In the genomic region with DNA sequence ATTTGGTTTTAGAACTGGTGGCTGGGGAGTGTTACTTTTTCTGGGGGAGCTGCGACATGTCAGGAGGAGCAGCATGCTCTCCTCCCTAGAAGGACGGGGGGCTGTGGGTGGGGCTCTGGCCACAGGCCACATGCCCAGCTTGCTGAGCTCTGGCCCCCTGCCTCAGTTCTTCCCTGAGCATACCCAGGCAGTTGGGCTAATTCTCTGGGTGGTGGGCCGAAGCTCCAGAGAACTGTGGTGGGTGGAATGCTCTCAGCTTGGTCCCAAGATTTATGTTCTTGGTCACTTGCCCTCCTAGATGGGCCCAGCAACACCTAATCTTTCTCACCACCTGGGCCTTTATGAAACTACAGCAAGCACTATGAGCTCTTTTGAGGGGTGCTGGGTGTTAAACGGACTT, we compare ENCODE assay signal across 1 cellular context.
TF ChIP-seq lines count a peak whose summit lies in the region.

No MANE protein-coding gene starts in this region.

TF ChIP-seq in H1, 55 proteins besides CTCF, POLR2A, EP300 and RAD21:
- TF ChIP-seq HDAC6 (IDR thresholded peaks at IDR 0.05; ENCODE audit: low read depth, low read length), result no peak
- TF ChIP-seq JUN (IDR thresholded peaks at IDR 0.05; ENCODE audit: low read depth, low read length), result no peak
- no peak for TF ChIP-seq SRF (IDR thresholded peaks at IDR 0.05; ENCODE audit: low read depth, low read length)
- no peak for TF ChIP-seq HDAC2 (IDR thresholded peaks at IDR 0.05; ENCODE audit: borderline replicate concordance in 1 of 2, low read depth in 2 of 2, low read length in 2 of 2)
- TF ChIP-seq TAF1 (IDR thresholded peaks at IDR 0.05; ENCODE audit: low read depth, low read length), result no peak
- TF ChIP-seq, protein P1, sequence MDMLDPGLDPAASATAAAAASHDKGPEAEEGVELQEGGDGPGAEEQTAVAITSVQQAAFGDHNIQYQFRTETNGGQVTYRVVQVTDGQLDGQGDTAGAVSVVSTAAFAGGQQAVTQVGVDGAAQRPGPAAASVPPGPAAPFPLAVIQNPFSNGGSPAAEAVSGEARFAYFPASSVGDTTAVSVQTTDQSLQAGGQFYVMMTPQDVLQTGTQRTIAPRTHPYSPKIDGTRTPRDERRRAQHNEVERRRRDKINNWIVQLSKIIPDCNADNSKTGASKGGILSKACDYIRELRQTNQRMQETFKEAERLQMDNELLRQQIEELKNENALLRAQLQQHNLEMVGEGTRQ (IDR thresholded peaks at IDR 0.05; ENCODE audit: low read length), result no peak
- TF ChIP-seq, protein P2, sequence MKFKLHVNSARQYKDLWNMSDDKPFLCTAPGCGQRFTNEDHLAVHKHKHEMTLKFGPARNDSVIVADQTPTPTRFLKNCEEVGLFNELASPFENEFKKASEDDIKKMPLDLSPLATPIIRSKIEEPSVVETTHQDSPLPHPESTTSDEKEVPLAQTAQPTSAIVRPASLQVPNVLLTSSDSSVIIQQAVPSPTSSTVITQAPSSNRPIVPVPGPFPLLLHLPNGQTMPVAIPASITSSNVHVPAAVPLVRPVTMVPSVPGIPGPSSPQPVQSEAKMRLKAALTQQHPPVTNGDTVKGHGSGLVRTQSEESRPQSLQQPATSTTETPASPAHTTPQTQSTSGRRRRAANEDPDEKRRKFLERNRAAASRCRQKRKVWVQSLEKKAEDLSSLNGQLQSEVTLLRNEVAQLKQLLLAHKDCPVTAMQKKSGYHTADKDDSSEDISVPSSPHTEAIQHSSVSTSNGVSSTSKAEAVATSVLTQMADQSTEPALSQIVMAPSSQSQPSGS (IDR thresholded peaks at IDR 0.05; ENCODE audit: low read length), result no peak
- no peak for TF ChIP-seq MAFK (IDR thresholded peaks at IDR 0.05; ENCODE audit: low read depth, low read length)
- TF ChIP-seq TEAD4 (IDR thresholded peaks at IDR 0.05; ENCODE audit: low read depth, low read length), result no peak
- no peak for TF ChIP-seq EZH2 (IDR thresholded peaks at IDR 0.05; ENCODE audit: low read depth, low read length, severe bottlenecking)
- TF ChIP-seq KDM5A (IDR thresholded peaks at IDR 0.05; ENCODE audit: low read length), result no peak
- no peak for TF ChIP-seq CHD2 (IDR thresholded peaks at IDR 0.05; ENCODE audit: low read length)
- TF ChIP-seq POLR2AphosphoS5 (IDR thresholded peaks at IDR 0.05; ENCODE audit: low read depth, low read length), result no peak
